18 cellular contexts compared by ENCODE assay signal in genomic region chr5:112914584-112914983, GRCh38. TPM values are rescaled to one million over a fixed set of nuclear protein-coding genes. Genes with fewer than 3 reads are reported as not detected.
DNase-seq lines count a peak whose midpoint lies in the region; ATAC-seq, FAIRE-seq and TF ChIP-seq lines count a peak whose summit lies in the region.
"Had no signal": no experiment of that assay in that cellular context is flagged by ENCODE, and none has a peak within 500 bp of the region (broad histone marks: within the 10 kb centered on the region; RNA-seq: fewer than 3 reads in every experiment).

No MANE protein-coding gene starts in this region.

- H3K27me3 Mint-ChIP-seq in stimulated activated naive CD8-positive, alpha-beta T cell treated with anti-CD3 and anti-CD28 coated beads, Interleukin-15, amount 100 ng/mL, for 72 hours: no peaks in the 10 kb centered on the region
- H3K27me3 Mint-ChIP-seq in astrocyte (ENCODE audit: low read depth, unreplicated experiment): no peaks in the 10 kb centered on the region
- H3K27me3 Mint-ChIP-seq: activated CD8-positive, alpha-beta memory T cell treated with anti-CD3 and anti-CD28 coated beads, Interleukin-2, amount 10 ng/mL, durations not matched to agents 7 days and 5 days; memory B cell had no signal

- no peak overlapping the region for H3K4me3 Mint-ChIP-seq in stimulated activated naive CD8-positive, alpha-beta T cell treated with anti-CD3 and anti-CD28 coated beads, Interleukin-15, amount 100 ng/mL, for 72 hours
- peak overlapping the region; percentile 63 for H3K4me3 Mint-ChIP-seq in astrocyte (ENCODE audit: unreplicated experiment)
- H3K4me3 Mint-ChIP-seq: activated CD8-positive, alpha-beta memory T cell treated with anti-CD3 and anti-CD28 coated beads, Interleukin-2, amount 10 ng/mL, durations not matched to agents 7 days and 5 days; activated naive CD4-positive, alpha-beta T cell treated with anti-CD3 and anti-CD28 coated beads for 36 hours; memory B cell had no signal

- H3K9ac ChIP-seq in astrocyte (ENCODE audit: low read length): no peak overlapping the region

- peaks cover 0 to 7% of the 10 kb centered on the region in 2 donors for H3K9me3 Mint-ChIP-seq in stimulated activated naive CD8-positive, alpha-beta T cell treated with anti-CD3 and anti-CD28 coated beads, Interleukin-15, amount 100 ng/mL, for 72 hours
- no peaks in the 10 kb centered on the region for H3K9me3 Mint-ChIP-seq in astrocyte (ENCODE audit: unreplicated experiment)
- H3K9me3 Mint-ChIP-seq: activated naive CD4-positive, alpha-beta T cell treated with anti-CD3 and anti-CD28 coated beads for 36 hours; memory B cell had no signal

- peak; percentile 53 for ATAC-seq in stimulated activated naive CD8-positive, alpha-beta T cell treated with anti-CD3 and anti-CD28 coated beads, Interleukin-15, Interleukin-2, amounts not matched to agents 100 U/mL and 50 U/mL, for 24 hours
- no peak for ATAC-seq in stimulated activated naive CD8-positive, alpha-beta T cell treated with anti-CD3 and anti-CD28 coated beads, Interleukin-15, amount 100 ng/mL, for 72 hours
- ATAC-seq in left lobe of liver: no peak
- no peak for ATAC-seq in HG03159 (IDR thresholded peaks at IDR 0.05; ENCODE audit: unreplicated experiment)
- ATAC-seq: activated CD8-positive, alpha-beta memory T cell treated with anti-CD3 and anti-CD28 coated beads, Interleukin-2, amount 10 ng/mL, durations not matched to agents 7 days and 5 days; HCT116 had no signal

- no peak for DNase-seq in stimulated activated naive CD8-positive, alpha-beta T cell treated with anti-CD3 and anti-CD28 coated beads, Interleukin-15, Interleukin-2, amounts not matched to agents 100 U/mL and 50 U/mL, for 24 hours
- no peak for DNase-seq in stimulated activated naive CD8-positive, alpha-beta T cell treated with anti-CD3 and anti-CD28 coated beads, Interleukin-15, amount 100 ng/mL, for 72 hours
- DNase-seq in astrocyte (ENCODE audit: low read depth) (peak; percentile 47), hepatocyte (ENCODE audit: low spot score) (peak; percentile 13), RPMI8226 (no peak), left lobe of liver (ENCODE audit: low spot score) (no peak)
- DNase-seq in activated CD4-positive, alpha-beta T cell treated with anti-CD3 and anti-CD28 coated beads for 4 hours: no peak
- DNase-seq: activated CD8-positive, alpha-beta memory T cell treated with anti-CD3 and anti-CD28 coated beads, Interleukin-2, amount 10 ng/mL, durations not matched to agents 7 days and 5 days; activated naive CD4-positive, alpha-beta T cell treated with anti-CD3 and anti-CD28 coated beads for 36 hours; cerebellar nuclear complex; MM.1S; NCI-H2107; NCI-H82 had no signal

- FAIRE-seq in astrocyte (lab: Jason Lieb, UNC): no peak
- FAIRE-seq: TTC549 had no signal

- H3K36me3 ChIP-seq in astrocyte (ENCODE audit: insufficient read depth, low read length) (peaks cover 26% of the 10 kb centered on the region), hepatocyte (replicated peaks; ENCODE audit: insufficient read depth, low read depth) (no peaks in the 10 kb centered on the region)

- H3K27ac ChIP-seq in astrocyte (ENCODE audit: low read depth, low read length): no peak overlapping the region
- no peak overlapping the region for H3K27ac ChIP-seq in hepatocyte

- H4K20me1 ChIP-seq in astrocyte (ENCODE audit: insufficient read depth, low read length): peaks cover 66% of the 10 kb centered on the region
- no peaks in the 10 kb centered on the region for H4K20me1 ChIP-seq in hepatocyte (ENCODE audit: insufficient read depth, poor library complexity, severe bottlenecking)

- H3K27me3 ChIP-seq in astrocyte (ENCODE audit: insufficient read depth, low read length): no peaks in the 10 kb centered on the region
- no peaks in the 10 kb centered on the region for H3K27me3 ChIP-seq in hepatocyte

- H3K4me1 Mint-ChIP-seq in stimulated activated naive CD8-positive, alpha-beta T cell treated with anti-CD3 and anti-CD28 coated beads, Interleukin-15, amount 100 ng/mL, for 72 hours: peaks cover 46% of the 10 kb centered on the region
- peaks cover 25% of the 10 kb centered on the region for H3K4me1 Mint-ChIP-seq in astrocyte (ENCODE audit: low read depth, unreplicated experiment)

- H3K4me2 ChIP-seq in astrocyte (ENCODE audit: low read length) (peak overlapping the region; percentile 5), hepatocyte (no peak overlapping the region)

- H2AFZ ChIP-seq in astrocyte (ENCODE audit: low read depth, low read length): no peak overlapping the region
- no peak overlapping the region for H2AFZ ChIP-seq in hepatocyte

- H3K27ac Mint-ChIP-seq in stimulated activated naive CD8-positive, alpha-beta T cell treated with anti-CD3 and anti-CD28 coated beads, Interleukin-15, amount 100 ng/mL, for 72 hours: no peak overlapping the region
- peak overlapping the region; percentile 3 for H3K27ac Mint-ChIP-seq in astrocyte (ENCODE audit: unreplicated experiment)
- H3K27ac Mint-ChIP-seq: activated CD8-positive, alpha-beta memory T cell treated with anti-CD3 and anti-CD28 coated beads, Interleukin-2, amount 10 ng/mL, durations not matched to agents 7 days and 5 days; activated naive CD4-positive, alpha-beta T cell treated with anti-CD3 and anti-CD28 coated beads for 36 hours; memory B cell had no signal

- H3K79me2 ChIP-seq in astrocyte (ENCODE audit: insufficient read depth, low read length): peaks cover 77% of the 10 kb centered on the region
- peaks cover 75% of the 10 kb centered on the region for H3K79me2 ChIP-seq in hepatocyte

- H3K9me2 ChIP-seq in hepatocyte (replicated peaks; ENCODE audit: insufficient read depth): no peaks in the 10 kb centered on the region

- 75% methylated on average over 4 of the region's 4 CpGs for WGBS in hepatocyte (ENCODE audit: low lambda C conversion rate, missing lambda C conversion rate)

- H3K4me3 ChIP-seq in astrocyte (ENCODE audit: insufficient read depth, low read depth, low read length) (no peak overlapping the region), hepatocyte (no peak overlapping the region)
- H3K4me3 ChIP-seq: thoracic aorta had no signal

- H3K36me3 Mint-ChIP-seq in astrocyte (ENCODE audit: low read depth, unreplicated experiment): peaks cover 10% of the 10 kb centered on the region

- H3K9me3 ChIP-seq in astrocyte (ENCODE audit: insufficient read depth, low read depth, low read length): no peaks in the 10 kb centered on the region
- H3K9me3 ChIP-seq in hepatocyte (ENCODE audit: low read depth): no peaks in the 10 kb centered on the region
- H3K9me3 ChIP-seq: thoracic aorta had no signal

- H3K4me1 ChIP-seq in astrocyte (ENCODE audit: insufficient read depth, low read length): peaks cover 6% of the 10 kb centered on the region
- H3K4me1 ChIP-seq in hepatocyte (ENCODE audit: insufficient read depth): peaks cover 7% of the 10 kb centered on the region

- TF ChIP-seq CTCF in astrocyte (IDR thresholded peaks at IDR 0.05; ENCODE audit: insufficient read depth, low read depth, low read length) (no peak), hepatocyte (IDR thresholded peaks at IDR 0.05; ENCODE audit: poor library complexity) (no peak)

RNA-seq across cellular contexts. Expression of gene REEP5, which starts 7.4 kb away (rescaled TPM):
- total RNA-seq in astrocyte (120 and 132 TPM in 2 replicates), hepatocyte (57.3 and 63.6 TPM in 2 replicates), left lobe of liver (73.3 TPM)
- polyA plus RNA-seq in hepatocyte: 199 and 208 TPM in 2 replicates

RNA-seq across cellular contexts. Expression of gene SRP19, which starts 53.5 kb away (rescaled TPM):
- total RNA-seq in astrocyte (73.1 and 73.5 TPM in 2 replicates), hepatocyte (123 and 152 TPM in 2 replicates), left lobe of liver (19.4 TPM)
- polyA plus RNA-seq in hepatocyte: 131 and 151 TPM in 2 replicates

Comparison
In these comparisons a context has a peak if more than half of its experiments do, and no peak if none do; other contexts are left out.
1. DNase-seq: peak in astrocyte (single experiment) and hepatocyte (single experiment); none in stimulated activated naive CD8-positive, alpha-beta T cell treated with anti-CD3 and anti-CD28 coated beads, Interleukin-15, Interleukin-2, amounts not matched to agents 100 U/mL and 50 U/mL, for 24 hours (single experiment), stimulated activated naive CD8-positive, alpha-beta T cell treated with anti-CD3 and anti-CD28 coated beads, Interleukin-15, amount 100 ng/mL, for 72 hours (0 of 2), RPMI8226 (single experiment), left lobe of liver (single experiment) and activated CD4-positive, alpha-beta T cell treated with anti-CD3 and anti-CD28 coated beads for 4 hours (0 of 2).